In genomic region chr5:102277059-102277621, GRCh38 we compare ENCODE assay signal across 15 cellular contexts.
"Had no signal": no experiment of that assay in that cellular context is flagged by ENCODE, and none has a peak within 500 bp of the region (broad histone marks: within the 10 kb centered on the region; RNA-seq: fewer than 3 reads in every experiment).

No MANE protein-coding gene starts in this region.

- H3K4me3 Mint-ChIP-seq: activated B cell treated with CpG ODN at 0.5 μM for 24 hours; activated CD4-positive, alpha-beta T cell treated with anti-CD3 and anti-CD28 coated beads, Interleukin-2, amount 10 ng/mL, durations not matched to agents 7 days and 5 days; activated naive CD4-positive, alpha-beta T cell treated with anti-CD3 and anti-CD28 coated beads, Interleukin-2, amount 10 ng/mL, durations not matched to agents 7 days and 5 days; stimulated activated effector memory CD8-positive, alpha-beta T cell treated with anti-CD3 and anti-CD28 coated beads, Interleukin-12 subunit alpha, Interleukin-12 subunit beta, amount 100 ng/mL, for 72 hours; T-helper 1 cell treated with Interleukin-12 subunit alpha and Interleukin-12 subunit beta and Interleukin-4 antibody, amounts not matched to agents 30 μg/mL and 1 μg/mL, for 36 hours had no signal

- H3K9me3 Mint-ChIP-seq: activated B cell treated with CpG ODN at 0.5 μM for 24 hours; activated CD4-positive, alpha-beta T cell treated with anti-CD3 and anti-CD28 coated beads, Interleukin-2, amount 10 ng/mL, durations not matched to agents 7 days and 5 days; activated naive CD4-positive, alpha-beta T cell treated with anti-CD3 and anti-CD28 coated beads, Interleukin-2, amount 10 ng/mL, durations not matched to agents 7 days and 5 days; activated T-helper 2 cell treated with anti-CD3 and anti-CD28 coated beads, Interferon-gamma antibody, Interleukin-2, Interleukin-4, amounts not matched to agents 10 μg/mL and 5 μg/mL and 100 μg/mL, durations not matched to agents 14 hours and 24 hours and 36 hours; stimulated activated effector memory CD8-positive, alpha-beta T cell treated with anti-CD3 and anti-CD28 coated beads, Interleukin-12 subunit alpha, Interleukin-12 subunit beta, amount 100 ng/mL, for 72 hours; T-helper 1 cell treated with Interleukin-12 subunit alpha and Interleukin-12 subunit beta and Interleukin-4 antibody, amounts not matched to agents 30 μg/mL and 1 μg/mL, for 36 hours had no signal

- H3K27me3 Mint-ChIP-seq: activated naive CD4-positive, alpha-beta T cell treated with anti-CD3 and anti-CD28 coated beads, Interleukin-2, amount 10 ng/mL, durations not matched to agents 7 days and 5 days had no signal

- ATAC-seq: foreskin keratinocyte; left lobe of liver; stimulated activated effector memory CD8-positive, alpha-beta T cell treated with anti-CD3 and anti-CD28 coated beads, Interleukin-12 subunit alpha, Interleukin-12 subunit beta, amount 100 ng/mL, for 72 hours had no signal

- H3K4me1 Mint-ChIP-seq: activated CD4-positive, alpha-beta T cell treated with anti-CD3 and anti-CD28 coated beads, Interleukin-2, amount 10 ng/mL, durations not matched to agents 7 days and 5 days; activated naive CD4-positive, alpha-beta T cell treated with anti-CD3 and anti-CD28 coated beads, Interleukin-2, amount 10 ng/mL, durations not matched to agents 7 days and 5 days; stimulated activated effector memory CD8-positive, alpha-beta T cell treated with anti-CD3 and anti-CD28 coated beads, Interleukin-12 subunit alpha, Interleukin-12 subunit beta, amount 100 ng/mL, for 72 hours had no signal

- H3K4me1 ChIP-seq: colonic mucosa, foreskin keratinocyte had no signal

- H3K36me3 Mint-ChIP-seq: activated naive CD4-positive, alpha-beta T cell treated with anti-CD3 and anti-CD28 coated beads, Interleukin-2, amount 10 ng/mL, durations not matched to agents 7 days and 5 days; stimulated activated effector memory CD8-positive, alpha-beta T cell treated with anti-CD3 and anti-CD28 coated beads, Interleukin-12 subunit alpha, Interleukin-12 subunit beta, amount 100 ng/mL, for 72 hours had no signal

- H3K27ac ChIP-seq: colonic mucosa, foreskin keratinocyte had no signal

- DNase-seq: activated B cell treated with CpG ODN at 0.5 μM for 24 hours; activated CD4-positive, alpha-beta T cell treated with anti-CD3 and anti-CD28 coated beads, Interleukin-2, amount 10 ng/mL, durations not matched to agents 7 days and 5 days; activated naive CD4-positive, alpha-beta T cell treated with anti-CD3 and anti-CD28 coated beads, Interleukin-2, amount 10 ng/mL, durations not matched to agents 7 days and 5 days; activated T-cell treated with anti-CD3 and anti-CD28 coated beads for 4 hours; colonic mucosa; foreskin keratinocyte; head of caudate nucleus; mesenchymal stem cell; retina; trophoblast cell had no signal

- FAIRE-seq: islet of Langerhans had no signal

- H3K9me3 ChIP-seq: colonic mucosa had no signal

- H3K4me3 ChIP-seq: colonic mucosa had no signal

- H3K27ac Mint-ChIP-seq: activated B cell treated with CpG ODN at 0.5 μM for 24 hours; activated CD4-positive, alpha-beta T cell treated with anti-CD3 and anti-CD28 coated beads, Interleukin-2, amount 10 ng/mL, durations not matched to agents 7 days and 5 days; activated naive CD4-positive, alpha-beta T cell treated with anti-CD3 and anti-CD28 coated beads, Interleukin-2, amount 10 ng/mL, durations not matched to agents 7 days and 5 days; activated T-helper 2 cell treated with anti-CD3 and anti-CD28 coated beads, Interferon-gamma antibody, Interleukin-2, Interleukin-4, amounts not matched to agents 10 μg/mL and 5 μg/mL and 100 μg/mL, durations not matched to agents 14 hours and 24 hours and 36 hours; stimulated activated effector memory CD8-positive, alpha-beta T cell treated with anti-CD3 and anti-CD28 coated beads, Interleukin-12 subunit alpha, Interleukin-12 subunit beta, amount 100 ng/mL, for 72 hours; T-helper 1 cell treated with Interleukin-12 subunit alpha and Interleukin-12 subunit beta and Interleukin-4 antibody, amounts not matched to agents 30 μg/mL and 1 μg/mL, for 36 hours had no signal

- H3K36me3 ChIP-seq: colonic mucosa had no signal
